ENCODE assay signal across 1 cellular context in genomic region chr6:24009319-24009718, GRCh38.
TF ChIP-seq lines count a peak whose summit lies in the region.

No MANE protein-coding gene starts in this region.

TF ChIP-seq in GM23338, 12 proteins besides CTCF, POLR2A, EP300 and RAD21 (continued from another document):
- no peak for TF ChIP-seq ZNF462 (CRISPR knock-in tag; IDR thresholded peaks at IDR 0.05)
